Comparison of ENCODE assay signal across 10 cellular contexts in the genomic region with DNA sequence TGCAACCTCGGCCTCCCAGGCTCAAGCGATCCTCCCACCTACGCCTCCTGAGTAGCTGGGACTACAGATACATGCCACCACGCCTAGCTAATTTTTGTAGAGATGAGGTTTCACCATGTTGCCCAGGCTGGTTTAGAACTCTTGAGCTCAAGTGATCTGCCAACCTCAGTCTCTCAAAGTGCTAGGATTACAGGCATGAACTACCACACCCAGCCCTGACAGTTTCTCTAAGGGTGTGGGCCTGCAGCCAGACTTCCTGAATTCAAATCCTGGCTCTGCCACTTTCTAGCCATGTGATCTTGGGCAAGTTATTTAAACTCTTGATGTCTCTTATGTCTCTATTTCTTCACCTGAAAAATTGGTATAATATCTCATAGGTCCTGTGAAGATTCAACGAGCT. TPM values are rescaled to one million over a fixed set of nuclear protein-coding genes. Genes with fewer than 3 reads are reported as not detected.
DNase-seq lines count a peak whose midpoint lies in the region; ATAC-seq and TF ChIP-seq lines count a peak whose summit lies in the region.
"Had no signal": no experiment of that assay in that cellular context is flagged by ENCODE, and none has a peak within 500 bp of the region (broad histone marks: within the 10 kb centered on the region; RNA-seq: fewer than 3 reads in every experiment).

No MANE protein-coding gene starts in this region.

- H3K4me2 ChIP-seq in BLaER1 treated with 17β-estradiol and CSF1 and Interleukin-3, amounts not matched to agents 10 nM and 100 nM = peak overlapping the region; percentile 82 to 97 (median 88)
- H3K4me2 ChIP-seq in fibroblast of lung (ENCODE audit: extremely low read depth, insufficient read depth, low read length) = no peak overlapping the region

- no peak overlapping the region; a peak in 1 of 20 replicates for H3K4me3 ChIP-seq in BLaER1 treated with 17β-estradiol and CSF1 and Interleukin-3, amounts not matched to agents 10 nM and 100 nM
- H3K4me3 ChIP-seq in Panc1 (ENCODE audit: low read depth in 2 of 2, low read length in 2 of 2) = no peak overlapping the region
- H3K4me3 ChIP-seq in fibroblast of lung (replicated peaks in 1 of 4; ENCODE audit: control extremely low read depth in 1 of 4, insufficient read depth in 1 of 4, low read depth in 3 of 4, low read length in 4 of 4) = no peak overlapping the region
- H3K4me3 ChIP-seq in prostate gland = no peak overlapping the region

- H3K9me3 ChIP-seq in BLaER1 treated with 17β-estradiol and CSF1 and Interleukin-3, amounts not matched to agents 10 nM and 100 nM (replicated peaks in 1 of 11) = no peaks in the 10 kb centered on the region
- no peaks in the 10 kb centered on the region for H3K9me3 ChIP-seq in Panc1 (ENCODE audit: control insufficient read depth, insufficient read depth, low read depth, low read length)
- H3K9me3 ChIP-seq in fibroblast of lung (ENCODE audit: control insufficient read depth, insufficient read depth, low read depth, low read length) = no peaks in the 10 kb centered on the region
- no peaks in the 10 kb centered on the region for H3K9me3 ChIP-seq in prostate gland

- ATAC-seq in Panc1 (no peak), GM18867 (IDR thresholded peaks at IDR 0.05; ENCODE audit: unreplicated experiment) (no peak), HG03025 (IDR thresholded peaks at IDR 0.05; ENCODE audit: low FRiP score, unreplicated experiment) (no peak)
- ATAC-seq: stimulated activated naive B cell treated with anti-CD40 and anti-IgM and Interleukin-4, amounts not matched to agents 10 μg/mL and 1 μg/mL and 100 μg/mL, for 72 hours had no signal

- H3K79me2 ChIP-seq in fibroblast of lung (ENCODE audit: control insufficient read depth, insufficient read depth, low read length) = peaks cover 57% of the 10 kb centered on the region

- in situ Hi-C loops in Panc1 (cut with HindIII; ENCODE audit: low pct_unique_long_range_greater_than_20kb, low sequenced_read_pairs) = no loop called here

- peak overlapping the region in 10 of 11 experiments; percentile 39 to 73 (median 66); a peak in 16 of 22 replicates for H3K27ac ChIP-seq in BLaER1 treated with 17β-estradiol and CSF1 and Interleukin-3, amounts not matched to agents 10 nM and 100 nM
- H3K27ac ChIP-seq in Panc1 (ENCODE audit: low read length) (peak overlapping the region; percentile 98), fibroblast of lung (ENCODE audit: insufficient read depth, low read length) (peak overlapping the region; percentile 90), prostate gland (peak overlapping the region; percentile 28 to 85)

- H4K20me1 ChIP-seq in BLaER1 treated with 17β-estradiol and CSF1 and Interleukin-3, amounts not matched to agents 10 nM and 100 nM = no peaks in the 10 kb centered on the region; a peak in 3 of 22 replicates
- H4K20me1 ChIP-seq in fibroblast of lung (ENCODE audit: control insufficient read depth, extremely low read depth, insufficient read depth, low read length) = no peaks in the 10 kb centered on the region

- 91% methylated on average over 5 of the region's 5 CpGs for WGBS in prostate gland

- TF ChIP-seq CTCF in Panc1 (IDR thresholded peaks at IDR 0.05) = no peak
- no peak for TF ChIP-seq CTCF in fibroblast of lung (conservative IDR thresholded peaks at IDR 0.05 in 1 of 2, IDR thresholded peaks at IDR 0.05 in 1 of 2; ENCODE audit: low read depth in 1 of 2, low read length in 2 of 2)
- no peak for TF ChIP-seq CTCF in prostate gland (IDR thresholded peaks at IDR 0.05)

- H3K4me1 ChIP-seq in BLaER1 treated with 17β-estradiol and CSF1 and Interleukin-3, amounts not matched to agents 10 nM and 100 nM = peaks cover 78 to 94% (median 84%) of the 10 kb centered on the region in 10 experiments
- peaks cover 91% of the 10 kb centered on the region for H3K4me1 ChIP-seq in Panc1 (ENCODE audit: control insufficient read depth, insufficient read depth, low read length)
- H3K4me1 ChIP-seq in fibroblast of lung (ENCODE audit: control insufficient read depth, extremely low read depth, insufficient read depth, low read length) = peaks cover 55% of the 10 kb centered on the region
- peaks cover 15% of the 10 kb centered on the region for H3K4me1 ChIP-seq in prostate gland (replicated peaks)

- no peaks in the 10 kb centered on the region for H3K36me3 ChIP-seq in BLaER1 treated with 17β-estradiol and CSF1 and Interleukin-3, amounts not matched to agents 10 nM and 100 nM
- no peaks in the 10 kb centered on the region; the same call in 1 of the 2 replicates for H3K36me3 ChIP-seq in Panc1 (ENCODE audit: control insufficient read depth, insufficient read depth, low read length)
- no peaks in the 10 kb centered on the region for H3K36me3 ChIP-seq in fibroblast of lung (ENCODE audit: control insufficient read depth, insufficient read depth, low read length)
- H3K36me3 ChIP-seq in prostate gland = no peaks in the 10 kb centered on the region

- CTCF ChIA-PET in Panc1 (lab: Charles Lee) = interaction anchor here (0.6 to 1.1 kb wide), 4 partner anchors 10 to 222 kb away, joined by 3 to 10 read pairs (median 6); no protein-coding TSS in a partner anchor

- POLR2A ChIA-PET in Panc1 (lab: Charles Lee) = interaction anchor here (0.6 to 0.9 kb wide), 3 partner anchors 32 to 56 kb away, joined by 3 to 9 read pairs (median 3); no protein-coding TSS in a partner anchor

- no TSS peak for BruUV-seq in Panc1 (replicated peaks; lab: Mats Ljungman, UMichigan)

- TF ChIP-seq POLR2A in prostate gland (IDR thresholded peaks at IDR 0.05) = no peak

- peak overlapping the region in 4 of 11 experiments; percentile 19 to 61 (median 38); a peak in 4 of 22 replicates for H3K9ac ChIP-seq in BLaER1 treated with 17β-estradiol and CSF1 and Interleukin-3, amounts not matched to agents 10 nM and 100 nM
- no peak overlapping the region for H3K9ac ChIP-seq in fibroblast of lung (ENCODE audit: insufficient read depth, low read length)

- DNase-seq in Panc1 (ENCODE audit: low read depth, low spot score) (no peak), fibroblast of lung (ENCODE audit: low read depth in 2 of 2) (no peak), prostate gland (ENCODE audit: low spot score) (no peak), HT-29 (ENCODE audit: low spot score) (no peak), GF-D8 (lab: John Stamatoyannopoulos, UW) (no peak)
- DNase-seq: activated CD4-positive, alpha-beta memory T cell treated with anti-CD3 and anti-CD28 coated beads for 36 hours; stimulated activated naive B cell treated with anti-CD40 and anti-IgM and Interleukin-4, amounts not matched to agents 10 μg/mL and 1 μg/mL and 100 μg/mL, for 72 hours had no signal

- H2AFZ ChIP-seq in fibroblast of lung (ENCODE audit: low read length) = no peak overlapping the region

- peaks cover 9 to 23% (median 20%) of the 10 kb centered on the region in 11 experiments; a peak in 21 of 22 replicates for H3K27me3 ChIP-seq in BLaER1 treated with 17β-estradiol and CSF1 and Interleukin-3, amounts not matched to agents 10 nM and 100 nM
- H3K27me3 ChIP-seq in Panc1 (ENCODE audit: control insufficient read depth, insufficient read depth, low read length) = no peaks in the 10 kb centered on the region
- no peaks in the 10 kb centered on the region for H3K27me3 ChIP-seq in fibroblast of lung (ENCODE audit: control insufficient read depth, insufficient read depth, low read length)
- no peaks in the 10 kb centered on the region for H3K27me3 ChIP-seq in prostate gland (replicated peaks; ENCODE audit: insufficient read depth)

- intact Hi-C loops in Panc1 (cut with micrococcal nuclease; ENCODE audit: unreplicated experiment) (loop anchor here (5.0 kb wide), 2 partner anchors 72 to 92 kb away; no protein-coding TSS in a partner anchor), prostate gland (cut with DNase I) (loop anchor here (5.0 kb wide), 2 partner anchors 37 to 77 kb away; no protein-coding TSS in a partner anchor)

RNA-seq across cellular contexts. Expression of a gene that starts 5.6 kb away (rescaled TPM):
- total RNA-seq in Panc1 (2021; ENCODE audit: unreplicated experiment) (103 TPM), fibroblast of lung (6.2 and 11.9 TPM in 2 replicates), prostate gland (10 to 100 TPM; 33.0 to 44.9 TPM)
- polyA plus RNA-seq in Panc1 (2012; ENCODE audit: insufficient read length) = 107 TPM
- polyA plus RNA-seq in fibroblast of lung = 25.6 and 34.9 TPM in 2 replicates
- polyA plus RNA-seq in fibroblast of lung (2012) = 26.6 and 35.9 TPM in 2 replicates
- polyA minus RNA-seq in fibroblast of lung (ENCODE audit: low replicate concordance) = 25.6 and 37.1 TPM in 2 replicates
- 37.6 and 45.5 TPM in 2 replicates for total RNA-seq in HT-29 (2014; rRNA removed; shearing (Covaris generic))

RNA-seq across cellular contexts. Expression of a gene that starts 38.4 kb away (rescaled TPM):
- total RNA-seq in Panc1 (2021; ENCODE audit: unreplicated experiment) (73.5 TPM), fibroblast of lung (37.0 and 51.2 TPM in 2 replicates), prostate gland (10 to 100 TPM; 84.9 to 91.1 TPM)
- polyA plus RNA-seq in Panc1 (2012; ENCODE audit: insufficient read length) = 50.1 TPM
- 43.9 and 44.3 TPM in 2 replicates for polyA plus RNA-seq in fibroblast of lung
- 38.7 and 41.8 TPM in 2 replicates for polyA plus RNA-seq in fibroblast of lung (2012)
- polyA minus RNA-seq in fibroblast of lung (ENCODE audit: low replicate concordance) = 49.9 and 57.0 TPM in 2 replicates
- 39.5 and 47.5 TPM in 2 replicates for total RNA-seq in HT-29 (2014; rRNA removed; shearing (Covaris generic))

RNA-seq across cellular contexts. Expression of a gene that starts 57.4 kb away (rescaled TPM):
- total RNA-seq in Panc1 (2021; ENCODE audit: unreplicated experiment) (362 TPM), fibroblast of lung (242 and 307 TPM in 2 replicates), prostate gland (100 to 1,000 TPM; 136 to 151 TPM)
- 307 TPM for polyA plus RNA-seq in Panc1 (2012; ENCODE audit: insufficient read length)
- 191 and 218 TPM in 2 replicates for polyA plus RNA-seq in fibroblast of lung
- 194 and 232 TPM in 2 replicates for polyA plus RNA-seq in fibroblast of lung (2012)
- polyA minus RNA-seq in fibroblast of lung (ENCODE audit: low replicate concordance) = 161 and 172 TPM in 2 replicates
- 404 and 436 TPM in 2 replicates for total RNA-seq in HT-29 (2014; rRNA removed; shearing (Covaris generic))
